14 cellular contexts compared by ENCODE assay signal in genomic region chr10:71755179-71755879, GRCh38. TPM values are rescaled to one million over a fixed set of nuclear protein-coding genes. Genes with fewer than 3 reads are reported as not detected.
A peak's percentile ranks its signal among the peaks of the same experiment; 100 is the strongest.
DNase-seq lines count a peak whose midpoint lies in the region; ATAC-seq, FAIRE-seq and TF ChIP-seq lines count a peak whose summit lies in the region.
"Had no signal": no experiment of that assay in that cellular context is flagged by ENCODE, and none has a peak within 500 bp of the region (broad histone marks: within the 10 kb centered on the region; RNA-seq: fewer than 3 reads in every experiment).

No MANE protein-coding gene starts in this region.

- H3K27me3 ChIP-seq in HepG2 (ENCODE audit: control insufficient read depth in 1 of 2, insufficient read depth in 2 of 2, low read length in 2 of 2) = peaks cover 3 to 33% of the 10 kb centered on the region in 2 experiments; a peak in 3 of 5 replicates
- H3K27me3 ChIP-seq in right lobe of liver = no peaks in the 10 kb centered on the region
- peaks cover 16% of the 10 kb centered on the region for H3K27me3 ChIP-seq in astrocyte (ENCODE audit: insufficient read depth, low read length)
- no peaks in the 10 kb centered on the region for H3K27me3 ChIP-seq in uterus
- H3K27me3 ChIP-seq: ovary, testis had no signal

- intact Hi-C loops in HepG2 (cut with micrococcal nuclease; ENCODE audit: unreplicated experiment) (no loop called here), right lobe of liver (cut with DNase I) (no loop called here), uterus (cut with DNase I; ENCODE audit: low total_unique reads) (no loop called here)

- no peak overlapping the region for H3K4me3 ChIP-seq in HepG2 (replicated peaks in 1 of 3; ENCODE audit: insufficient read depth in 1 of 3, low read depth in 2 of 3, low read length in 3 of 3)
- no peak overlapping the region for H3K4me3 ChIP-seq in right lobe of liver
- no peak overlapping the region for H3K4me3 ChIP-seq in astrocyte (ENCODE audit: insufficient read depth, low read depth, low read length)
- H3K4me3 ChIP-seq in uterus = no peak overlapping the region
- H3K4me3 ChIP-seq: coronary artery, ovary, testis had no signal

- CTCF ChIA-PET in HepG2 (lab: Yijun Ruan, JAX; ENCODE audit: low intra/inter-chr PET ratio, low total read pairs) = no interaction called here

- no peak overlapping the region for H3K9ac ChIP-seq in HepG2 (ENCODE audit: insufficient read depth, low read depth, low read length)
- H3K9ac ChIP-seq in astrocyte (ENCODE audit: low read length) = no peak overlapping the region

- H3K27ac ChIP-seq in HepG2 (ENCODE audit: extremely low read length, insufficient read depth, low read length) (no peak overlapping the region), right lobe of liver (peak overlapping the region in 1 of 3 donors; percentile 24), astrocyte (ENCODE audit: low read depth, low read length) (no peak overlapping the region), uterus (peak overlapping the region; percentile 1 to 50)
- H3K27ac ChIP-seq: ovary, testis had no signal

- no peak overlapping the region for H2AFZ ChIP-seq in HepG2 (ENCODE audit: low read length)
- no peak overlapping the region for H2AFZ ChIP-seq in astrocyte (ENCODE audit: low read depth, low read length)

- H3K79me2 ChIP-seq in HepG2 (ENCODE audit: insufficient read depth, low read length) = no peaks in the 10 kb centered on the region
- H3K79me2 ChIP-seq in astrocyte (ENCODE audit: insufficient read depth, low read length) = no peaks in the 10 kb centered on the region

- TF ChIP-seq CTCF in HepG2 (CRISPR knock-in tag; IDR thresholded peaks at IDR 0.05) (no peak), right lobe of liver (IDR thresholded peaks at IDR 0.05) (no peak), astrocyte (IDR thresholded peaks at IDR 0.05; ENCODE audit: insufficient read depth, low read depth, low read length) (no peak), uterus (IDR thresholded peaks at IDR 0.05) (no peak)

- H3K9me3 ChIP-seq in HepG2 (ENCODE audit: low read length) (no peaks in the 10 kb centered on the region), right lobe of liver (no peaks in the 10 kb centered on the region), astrocyte (ENCODE audit: insufficient read depth, low read depth, low read length) (no peaks in the 10 kb centered on the region), uterus (no peaks in the 10 kb centered on the region)
- H3K9me3 ChIP-seq: ovary, testis had no signal

- H3K4me3 Mint-ChIP-seq in astrocyte (ENCODE audit: unreplicated experiment) = no peak overlapping the region
- H3K4me3 Mint-ChIP-seq in naive thymus-derived CD8-positive, alpha-beta T cell = peak overlapping the region in 9 of 10 donors; percentile 17 to 82 (median 51)

- peak overlapping the region; percentile 47 for H3K27ac Mint-ChIP-seq in astrocyte (ENCODE audit: unreplicated experiment)
- peak overlapping the region; percentile 91 to 99 (median 97) for H3K27ac Mint-ChIP-seq in naive thymus-derived CD8-positive, alpha-beta T cell

- no peaks in the 10 kb centered on the region for H4K20me1 ChIP-seq in HepG2 (ENCODE audit: insufficient read depth, low read length)
- no peaks in the 10 kb centered on the region for H4K20me1 ChIP-seq in astrocyte (ENCODE audit: insufficient read depth, low read length)

- H3K4me2 ChIP-seq in HepG2 (ENCODE audit: low read depth, low read length) (no peak overlapping the region), astrocyte (ENCODE audit: low read length) (no peak overlapping the region)

- ATAC-seq in HepG2 (no peak), right lobe of liver (no peak), HG03378 (IDR thresholded peaks at IDR 0.05; ENCODE audit: unreplicated experiment) (no peak)
- no peak for ATAC-seq in naive thymus-derived CD8-positive, alpha-beta T cell

- in situ Hi-C loops in HepG2 (cut with HindIII; ENCODE audit: extremely low pct_ligation_motif_present, low pct_unique_long_range_greater_than_20kb) = no loop called here

- WGBS in HepG2 (ENCODE audit: low lambda C conversion rate) = 26% methylated on average over 8 of the region's 16 CpGs
- 90% methylated on average over 2 of the region's 16 CpGs for WGBS in right lobe of liver (ENCODE audit: insufficient coverage, low coverage, low lambda C conversion rate, missing lambda C conversion rate)

- TF ChIP-seq EP300 in HepG2 (IDR thresholded peaks at IDR 0.05; ENCODE audit: low read depth in 2 of 2, low read length in 2 of 2) = no peak
- no peak for TF ChIP-seq EP300 in HepG2 (CRISPR knock-in tag; IDR thresholded peaks at IDR 0.05; ENCODE audit: borderline replicate concordance)

- H3K36me3 Mint-ChIP-seq in astrocyte (ENCODE audit: low read depth, unreplicated experiment) = no peaks in the 10 kb centered on the region
- peaks cover 0 to 54% (median 23%) of the 10 kb centered on the region in 3 donors for H3K36me3 Mint-ChIP-seq in naive thymus-derived CD8-positive, alpha-beta T cell

- POLR2A ChIA-PET in HepG2 (lab: Yijun Ruan, JAX) = no interaction called here
- POLR2A ChIA-PET in naive thymus-derived CD8-positive, alpha-beta T cell (lab: Charles Lee) = interaction anchor here (3.4 to 41.4 kb wide), 4 partner anchors 11 to 42 kb away, joined by 17 to 1679 read pairs (median 856); partner anchors contain the start of genes C10orf105 and VSIR

- FAIRE-seq in HepG2 (lab: Jason Lieb, UNC) (no peak), astrocyte (lab: Jason Lieb, UNC) (no peak)

- BruUV-seq in HepG2 (replicated peaks; lab: Mats Ljungman, UMichigan) = no TSS peak

- H3K4me1 Mint-ChIP-seq in astrocyte (ENCODE audit: low read depth, unreplicated experiment) = peaks cover 4% of the 10 kb centered on the region
- H3K4me1 Mint-ChIP-seq in naive thymus-derived CD8-positive, alpha-beta T cell = peaks cover 43 to 91% (median 89%) of the 10 kb centered on the region in 4 donors

- DNase-seq in HepG2 (ENCODE audit: low spot score) (no peak), right lobe of liver (no peak), astrocyte (ENCODE audit: low read depth) (no peak), uterus (no peak), KG1 (lab: John Stamatoyannopoulos, UW) (no peak), SW480 (ENCODE audit: low spot score) (no peak)
- DNase-seq in naive thymus-derived CD8-positive, alpha-beta T cell = no peak
- DNase-seq: mesenchymal stem cell, SHP77, T1000, testis had no signal

- H3K9me3 Mint-ChIP-seq in astrocyte (ENCODE audit: unreplicated experiment) = peaks cover 5% of the 10 kb centered on the region
- H3K9me3 Mint-ChIP-seq in naive thymus-derived CD8-positive, alpha-beta T cell = no peaks in the 10 kb centered on the region

- peaks cover 51% of the 10 kb centered on the region for H3K27me3 Mint-ChIP-seq in astrocyte (ENCODE audit: low read depth, unreplicated experiment)
- no peaks in the 10 kb centered on the region for H3K27me3 Mint-ChIP-seq in naive thymus-derived CD8-positive, alpha-beta T cell

- TF ChIP-seq RAD21 in HepG2 (CRISPR knock-in tag; IDR thresholded peaks at IDR 0.05) = no peak

- TF ChIP-seq POLR2A in HepG2 (IDR thresholded peaks at IDR 0.05; ENCODE audit: insufficient read depth in 1 of 2, low read depth in 2 of 2, low read length in 2 of 2) (no peak), right lobe of liver (IDR thresholded peaks at IDR 0.05) (no peak), uterus (IDR thresholded peaks at IDR 0.05) (no peak)

- H3K36me3 ChIP-seq in HepG2 (replicated peaks in 1 of 2; ENCODE audit: control insufficient read depth in 1 of 2, insufficient read depth in 2 of 2, low read length in 2 of 2) (no peaks in the 10 kb centered on the region), right lobe of liver (no peaks in the 10 kb centered on the region), astrocyte (ENCODE audit: insufficient read depth, low read length) (no peaks in the 10 kb centered on the region), uterus (no peaks in the 10 kb centered on the region)
- H3K36me3 ChIP-seq: ovary had no signal

- peaks cover 64% of the 10 kb centered on the region for H3K4me1 ChIP-seq in HepG2 (ENCODE audit: insufficient read depth, low read length)
- peaks cover 0 to 7% (median 0%) of the 10 kb centered on the region in 4 donors for H3K4me1 ChIP-seq in right lobe of liver
- peaks cover 3% of the 10 kb centered on the region for H3K4me1 ChIP-seq in astrocyte (ENCODE audit: insufficient read depth, low read length)
- peaks cover 0 to 6% of the 10 kb centered on the region in 2 donors for H3K4me1 ChIP-seq in uterus
- H3K4me1 ChIP-seq: testis had no signal

RNA-seq across cellular contexts. Expression of gene VSIR, which starts 18.0 kb away (rescaled TPM):
- total RNA-seq in HepG2 (2016; rRNA removed; fragmentation: Illumina TruSeq; extraction: Trizol) = 0.36 and 0.44 TPM in 2 replicates
- total RNA-seq in HepG2 (2016; cell fraction: cytosol; rRNA removed; fragmentation: Illumina TruSeq; extraction: Trizol; ENCODE audit: low read depth) = 0.26 TPM in 1 of 2 replicates, not detected in the other
- total RNA-seq in HepG2 (2016; cell fraction: insoluble cytoplasmic fraction; rRNA removed; fragmentation: Illumina TruSeq; extraction: Trizol) = 0.41 TPM in 1 of 2 replicates, not detected in the other
- total RNA-seq in HepG2 (2016; cell fraction: membrane; rRNA removed; fragmentation: Illumina TruSeq; extraction: Trizol) = 0.14 TPM in 1 of 2 replicates, not detected in the other
- 0.16 and 0.19 TPM in 2 replicates for total RNA-seq in HepG2 (2016; cell fraction: nucleus; rRNA removed; fragmentation: Illumina TruSeq; extraction: Trizol)
- 3.2 and 3.8 TPM in 2 replicates for polyA plus RNA-seq in HepG2 (2011; rRNA removed)
- 2.2 and 3.9 TPM in 2 replicates for polyA plus RNA-seq in HepG2 (2011; cell fraction: cytosol; rRNA removed)
- polyA plus RNA-seq in HepG2 (2011; cell fraction: nucleus; rRNA removed) = 2.1 and 3.3 TPM in 2 replicates
- polyA plus RNA-seq in HepG2 (2012) = 0.35 and 0.81 TPM in 2 replicates
- 0.18 and 0.35 TPM in 2 replicates for polyA plus RNA-seq in HepG2 (2016; cell fraction: cytosol; fragmentation: Illumina TruSeq; extraction: Trizol; ENCODE audit: low read depth)
- 0.23 TPM in 1 of 2 replicates, not detected in the other for polyA plus RNA-seq in HepG2 (2016; cell fraction: insoluble cytoplasmic fraction; fragmentation: Illumina TruSeq; extraction: Trizol; ENCODE audit: low read depth)
- 0.14 and 0.38 TPM in 2 replicates for polyA plus RNA-seq in HepG2 (2016; cell fraction: membrane; fragmentation: Illumina TruSeq; extraction: Trizol; ENCODE audit: low read depth)
- polyA plus RNA-seq in HepG2 (2016; cell fraction: nucleus; fragmentation: Illumina TruSeq; extraction: Trizol; ENCODE audit: insufficient read depth, low read depth) = 0.32 and 1.1 TPM in 2 replicates
- polyA minus RNA-seq in HepG2 (2011; rRNA and poly(A)+ RNA removed; ENCODE audit: low replicate concordance) = 4.6 and 6.5 TPM in 2 replicates
- 3.0 and 4.5 TPM in 2 replicates for polyA minus RNA-seq in HepG2 (2011; cell fraction: cytosol; rRNA and poly(A)+ RNA removed)
- 1.9 and 2.3 TPM in 2 replicates for polyA minus RNA-seq in HepG2 (2011; cell fraction: nucleus; rRNA and poly(A)+ RNA removed)
- 10 to 100 TPM in 3 of 6 experiments, 1 to 10 TPM in 3; 6.1 to 17.1 (median 10.1) TPM for total RNA-seq in right lobe of liver
- total RNA-seq in astrocyte = 2.9 and 3.4 TPM in 2 replicates
- total RNA-seq in naive thymus-derived CD8-positive, alpha-beta T cell = 100 to 1,000 TPM; 102 to 114 TPM
- polyA plus RNA-seq in naive thymus-derived CD8-positive, alpha-beta T cell = 100 to 1,000 TPM; 211 to 343 (median 262) TPM
- total RNA-seq in uterus = 100 to 1,000 TPM in 1 of 4 donors, 10 to 100 TPM in 3; 18.9 to 127 (median 36.7) TPM

RNA-seq across cellular contexts. Expression of gene C10orf105, which starts 35.8 kb away (rescaled TPM):
- total RNA-seq in HepG2 (2016; rRNA removed; fragmentation: Illumina TruSeq; extraction: Trizol) = not detected in 2 replicates
- not detected in 2 replicates for total RNA-seq in HepG2 (2016; cell fraction: cytosol; rRNA removed; fragmentation: Illumina TruSeq; extraction: Trizol; ENCODE audit: low read depth)
- not detected in 2 replicates for total RNA-seq in HepG2 (2016; cell fraction: insoluble cytoplasmic fraction; rRNA removed; fragmentation: Illumina TruSeq; extraction: Trizol)
- total RNA-seq in HepG2 (2016; cell fraction: membrane; rRNA removed; fragmentation: Illumina TruSeq; extraction: Trizol) = not detected in 2 replicates
- total RNA-seq in HepG2 (2016; cell fraction: nucleus; rRNA removed; fragmentation: Illumina TruSeq; extraction: Trizol) = not detected in 2 replicates
- not detected in 2 replicates for polyA plus RNA-seq in HepG2 (2011; rRNA removed)
- polyA plus RNA-seq in HepG2 (2011; cell fraction: cytosol; rRNA removed) = not detected in 2 replicates
- polyA plus RNA-seq in HepG2 (2011; cell fraction: nucleus; rRNA removed) = not detected in 2 replicates
- not detected in 2 replicates for polyA plus RNA-seq in HepG2 (2012)
- not detected in 2 replicates for polyA plus RNA-seq in HepG2 (2016; cell fraction: cytosol; fragmentation: Illumina TruSeq; extraction: Trizol; ENCODE audit: low read depth)
- polyA plus RNA-seq in HepG2 (2016; cell fraction: insoluble cytoplasmic fraction; fragmentation: Illumina TruSeq; extraction: Trizol; ENCODE audit: low read depth) = not detected in 2 replicates
- polyA plus RNA-seq in HepG2 (2016; cell fraction: membrane; fragmentation: Illumina TruSeq; extraction: Trizol; ENCODE audit: low read depth) = not detected in 2 replicates
- polyA plus RNA-seq in HepG2 (2016; cell fraction: nucleus; fragmentation: Illumina TruSeq; extraction: Trizol; ENCODE audit: insufficient read depth, low read depth) = not detected in 2 replicates
- not detected in 2 replicates for polyA minus RNA-seq in HepG2 (2011; rRNA and poly(A)+ RNA removed; ENCODE audit: low replicate concordance)
- not detected in 2 replicates for polyA minus RNA-seq in HepG2 (2011; cell fraction: cytosol; rRNA and poly(A)+ RNA removed)
- polyA minus RNA-seq in HepG2 (2011; cell fraction: nucleus; rRNA and poly(A)+ RNA removed) = not detected in 2 replicates
- under 1 TPM in 1 of 6 experiments, not detected in 5; 0.05 TPM for total RNA-seq in right lobe of liver
- total RNA-seq in astrocyte = not detected in 2 replicates
- total RNA-seq in naive thymus-derived CD8-positive, alpha-beta T cell = under 1 TPM; 0.21 to 0.25 TPM
- polyA plus RNA-seq in naive thymus-derived CD8-positive, alpha-beta T cell = under 1 TPM in 1 of 3 donors, not detected in 2; 0.10 TPM
- 1 to 10 TPM in 1 of 4 donors, under 1 TPM in 1, not detected in 2; 0.07 to 1.2 TPM for total RNA-seq in uterus

Comparison
In these comparisons a context has a peak if more than half of its experiments do, and no peak if none do; other contexts are left out.
1. H3K27ac ChIP-seq: peak in uterus (2 of 2); none in HepG2 (single experiment) and astrocyte (single experiment).